ENCODE assay signal across 1 cellular context in the genomic region with DNA sequence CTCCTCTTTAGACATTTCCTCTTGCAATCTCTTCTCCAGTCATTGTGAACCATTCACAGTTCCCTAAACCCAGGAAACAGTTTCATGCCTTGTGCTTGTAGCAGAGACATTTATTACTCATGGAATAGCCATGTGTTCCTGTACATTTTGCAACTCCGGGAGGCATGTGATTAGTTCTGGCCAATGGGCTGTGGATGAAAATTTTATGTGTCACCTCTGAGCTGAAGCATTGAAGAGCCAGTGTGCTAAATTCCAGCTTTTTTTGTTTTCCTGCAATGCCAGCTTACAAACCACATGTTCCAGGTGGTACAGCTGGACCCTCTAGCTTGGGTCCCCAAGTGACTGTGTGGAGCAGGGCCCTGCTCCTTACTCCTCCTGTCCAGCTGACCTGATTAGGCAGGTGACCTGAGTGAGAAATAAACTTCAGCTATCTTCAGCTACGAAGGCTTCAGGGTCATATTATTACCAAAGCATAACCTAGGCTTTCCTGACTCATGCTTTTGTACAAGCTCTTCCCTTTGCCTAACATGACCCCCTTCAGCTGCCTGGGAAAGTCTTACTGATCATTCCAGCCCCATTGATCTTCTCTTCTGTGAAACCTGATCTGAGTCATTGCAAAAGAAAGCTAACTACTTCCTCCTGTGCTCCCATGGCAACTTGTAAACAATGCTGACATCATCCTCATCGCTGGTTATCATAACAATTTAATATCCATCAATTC.
TF ChIP-seq lines count a peak whose summit lies in the region.

No MANE protein-coding gene starts in this region.

TF ChIP-seq in A549, 52 proteins besides CTCF, POLR2A, EP300 and RAD21 (continued from another document):
- TF ChIP-seq, protein P1, sequence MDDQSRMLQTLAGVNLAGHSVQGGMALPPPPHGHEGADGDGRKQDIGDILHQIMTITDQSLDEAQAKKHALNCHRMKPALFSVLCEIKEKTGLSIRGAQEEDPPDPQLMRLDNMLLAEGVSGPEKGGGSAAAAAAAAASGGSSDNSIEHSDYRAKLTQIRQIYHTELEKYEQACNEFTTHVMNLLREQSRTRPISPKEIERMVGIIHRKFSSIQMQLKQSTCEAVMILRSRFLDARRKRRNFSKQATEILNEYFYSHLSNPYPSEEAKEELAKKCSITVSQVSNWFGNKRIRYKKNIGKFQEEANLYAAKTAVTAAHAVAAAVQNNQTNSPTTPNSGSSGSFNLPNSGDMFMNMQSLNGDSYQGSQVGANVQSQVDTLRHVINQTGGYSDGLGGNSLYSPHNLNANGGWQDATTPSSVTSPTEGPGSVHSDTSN (IDR thresholded peaks at IDR 0.05) = no peak
- peak; percentile 47; the same call in 1 of the 2 replicates for TF ChIP-seq MYC (IDR thresholded peaks at IDR 0.05; ENCODE audit: borderline replicate concordance, low read length)
